17 cellular contexts compared by ENCODE assay signal in genomic region chr1:157047064-157047410, GRCh38. TPM values are rescaled to one million over a fixed set of nuclear protein-coding genes. Genes with fewer than 3 reads are reported as not detected.
DNase-seq lines count a peak whose midpoint lies in the region; ATAC-seq and TF ChIP-seq lines count a peak whose summit lies in the region.
"Had no signal": no experiment of that assay in that cellular context is flagged by ENCODE, and none has a peak within 500 bp of the region (broad histone marks: within the 10 kb centered on the region; RNA-seq: fewer than 3 reads in every experiment).

No MANE protein-coding gene starts in this region.

- H3K79me1 ChIP-seq in mesendoderm (ENCODE audit: low read length) = peaks cover 12% of the 10 kb centered on the region

- intact Hi-C loops in CD4-positive, alpha-beta T cell (cut with DNase I, micrococcal nuclease) = no loop called here
- intact Hi-C loops in activated B cell treated with CpG ODN at 0.5 μM for 24 hours (cut with micrococcal nuclease) (no loop called here), gastrocnemius medialis (cut with DNase I; ENCODE audit: low total_unique reads) (loop anchor here (5.0 kb wide), 1 partner anchor 90 kb away; the partner anchor contains the start of gene ETV3)

- H3K36me3 Mint-ChIP-seq in CD4-positive, alpha-beta T cell (ENCODE audit: low read depth) = peaks cover 4% of the 10 kb centered on the region
- H3K36me3 Mint-ChIP-seq in activated B cell treated with CpG ODN at 0.5 μM for 24 hours (ENCODE audit: low read depth) = no peaks in the 10 kb centered on the region

- H2BK5ac ChIP-seq in mesendoderm (ENCODE audit: low read length) = no peak overlapping the region

- peak overlapping the region; percentile 69 for H3K4me3 Mint-ChIP-seq in CD4-positive, alpha-beta T cell
- peak overlapping the region; percentile 35 for H3K4me3 Mint-ChIP-seq in activated B cell treated with CpG ODN at 0.5 μM for 24 hours

- no peak overlapping the region for H3K18ac ChIP-seq in mesendoderm (ENCODE audit: low read length)

- TF ChIP-seq POLR2A in gastrocnemius medialis (IDR thresholded peaks at IDR 0.05) = no peak

- no peak overlapping the region for H3K27ac Mint-ChIP-seq in CD4-positive, alpha-beta T cell
- no peak overlapping the region for H3K27ac Mint-ChIP-seq in activated B cell treated with CpG ODN at 0.5 μM for 24 hours

- H3K27me3 Mint-ChIP-seq in CD4-positive, alpha-beta T cell = peaks cover 91% of the 10 kb centered on the region
- peaks cover 61% of the 10 kb centered on the region for H3K27me3 Mint-ChIP-seq in activated B cell treated with CpG ODN at 0.5 μM for 24 hours

- no peak overlapping the region for H3K56ac ChIP-seq in mesendoderm (ENCODE audit: low read length)

- peaks cover 23% of the 10 kb centered on the region for H3K79me2 ChIP-seq in mesendoderm (ENCODE audit: control insufficient read depth, insufficient read depth, low read length)

- H3K9me3 ChIP-seq in CD4-positive, alpha-beta T cell (ENCODE audit: control insufficient read depth, low read length) = peaks cover 4% of the 10 kb centered on the region
- peaks cover 0 to 1% (median 0%) of the 10 kb centered on the region in 3 donors for H3K9me3 ChIP-seq in gastrocnemius medialis
- H3K9me3 ChIP-seq: ascending aorta had no signal

- peaks cover 84% of the 10 kb centered on the region for H3K27me3 ChIP-seq in CD4-positive, alpha-beta T cell (ENCODE audit: control insufficient read depth, insufficient read depth, low read length)
- H3K27me3 ChIP-seq in mesendoderm (ENCODE audit: insufficient read depth, low read length, poor library complexity) (no peaks in the 10 kb centered on the region), gastrocnemius medialis (no peaks in the 10 kb centered on the region)
- H3K27me3 ChIP-seq: ascending aorta; BLaER1 treated with 17β-estradiol and CSF1 and Interleukin-3, amounts not matched to agents 10 nM and 100 nM; sigmoid colon; SJCRH30 had no signal

- no peak overlapping the region for H2BK15ac ChIP-seq in mesendoderm (replicated peaks; ENCODE audit: low read depth)

- peaks cover 16% of the 10 kb centered on the region for H3K4me1 Mint-ChIP-seq in CD4-positive, alpha-beta T cell (ENCODE audit: low read depth)
- H3K4me1 Mint-ChIP-seq in activated B cell treated with CpG ODN at 0.5 μM for 24 hours = peaks cover 11% of the 10 kb centered on the region

- no peak overlapping the region for H2BK120ac ChIP-seq in mesendoderm (ENCODE audit: low read depth, low read length)

- no peak overlapping the region for H3K27ac ChIP-seq in CD4-positive, alpha-beta T cell (ENCODE audit: low read depth, low read length)
- H3K27ac ChIP-seq in mesendoderm (ENCODE audit: low read depth, low read length) (no peak overlapping the region), gastrocnemius medialis (no peak overlapping the region)
- H3K27ac ChIP-seq: foreskin keratinocyte had no signal

- H3K36me3 ChIP-seq in mesendoderm (ENCODE audit: control insufficient read depth, insufficient read depth, low read length) (no peaks in the 10 kb centered on the region), gastrocnemius medialis (no peaks in the 10 kb centered on the region)
- H3K36me3 ChIP-seq: ascending aorta, sigmoid colon, SJCRH30 had no signal

- no peak overlapping the region for H3K4me2 ChIP-seq in mesendoderm (ENCODE audit: low read length)

- H3K9me3 Mint-ChIP-seq in CD4-positive, alpha-beta T cell = peaks cover 3% of the 10 kb centered on the region
- peaks cover 7% of the 10 kb centered on the region for H3K9me3 Mint-ChIP-seq in activated B cell treated with CpG ODN at 0.5 μM for 24 hours

- H3K9ac ChIP-seq in mesendoderm (ENCODE audit: low read length) = no peak overlapping the region

- H3K4ac ChIP-seq in mesendoderm (ENCODE audit: low read depth, low read length) = no peak overlapping the region

- H2AK5ac ChIP-seq in mesendoderm (ENCODE audit: low read length) = no peak overlapping the region

- ATAC-seq in CD4-positive, alpha-beta T cell (ENCODE audit: poor library complexity) = no peak
- no peak for ATAC-seq in activated B cell treated with CpG ODN at 0.5 μM for 24 hours (ENCODE audit: low read depth)
- ATAC-seq in gastrocnemius medialis = no peak
- ATAC-seq: foreskin keratinocyte had no signal

- H4K5ac ChIP-seq in mesendoderm (ENCODE audit: low read length) = no peak overlapping the region

- in situ Hi-C loops in gastrocnemius medialis (cut with MboI; ENCODE audit: low sequenced_read_pairs in 4 of 4) = no loop called here

- no peak for DNase-seq in CD4-positive, alpha-beta T cell
- DNase-seq in ELR (ENCODE audit: low read depth) (peak; percentile 16), activated B cell treated with CpG ODN at 0.5 μM for 24 hours (no peak), mesendoderm (peak; percentile 53), gastrocnemius medialis (no peak), NCI-H1105 treated with DMSO at 0.1 percent for 48 hours (lab: John Stamatoyannopoulos, UW) (no peak), mucosa of gallbladder (ENCODE audit: low spot score) (no peak)
- DNase-seq: activated T-cell treated with anti-CD3 and anti-CD28 coated beads for 4 hours; effector CD8-positive, alpha-beta T cell; foreskin keratinocyte; GDM1; islet precursor cell; sigmoid colon; stimulated activated naive CD4-positive, alpha-beta T cell treated with Interleukin-2 at 50 U/mL for 16 hours had no signal

- no peak overlapping the region for H3K4me3 ChIP-seq in mesendoderm (ENCODE audit: low read length)
- H3K4me3 ChIP-seq in gastrocnemius medialis = no peak overlapping the region

- no peak overlapping the region for H4K8ac ChIP-seq in mesendoderm (ENCODE audit: low read depth, low read length)

- H3K23ac ChIP-seq in mesendoderm (ENCODE audit: low read length) = no peak overlapping the region

- WGBS in mesendoderm (ENCODE audit: extremely low coverage, insufficient coverage, low lambda C conversion rate) = no CpG with 5 or more reads among the region's 2 CpGs

- peaks cover 20% of the 10 kb centered on the region for H3K4me1 ChIP-seq in mesendoderm (ENCODE audit: control insufficient read depth, low read depth, low read length)
- peaks cover 27% of the 10 kb centered on the region in 2 donors for H3K4me1 ChIP-seq in gastrocnemius medialis
- H3K4me1 ChIP-seq: SJCRH30 had no signal

- TF ChIP-seq CTCF in CD4-positive, alpha-beta T cell (IDR thresholded peaks at IDR 0.05) = no peak
- no peak for TF ChIP-seq CTCF in activated B cell treated with CpG ODN at 0.5 μM for 24 hours (IDR thresholded peaks at IDR 0.05)
- no peak for TF ChIP-seq CTCF in gastrocnemius medialis (IDR thresholded peaks at IDR 0.05 in 4 of 5, conservative IDR thresholded peaks at IDR 0.05 in 1 of 5)

- POLR2A ChIA-PET in CD4-positive, alpha-beta T cell (lab: Charles Lee) = no interaction called here
- POLR2A ChIA-PET in activated B cell treated with CpG ODN at 0.5 μM for 24 hours (lab: Charles Lee) = no interaction called here

- CTCF ChIA-PET in CD4-positive, alpha-beta T cell (lab: Charles Lee) = no interaction called here
- CTCF ChIA-PET in activated B cell treated with CpG ODN at 0.5 μM for 24 hours (lab: Charles Lee) = no interaction called here

RNA-seq across cellular contexts. Expression of gene ARHGEF11, which starts 1.5 kb away (rescaled TPM):
- total RNA-seq in CD4-positive, alpha-beta T cell = 10 to 100 TPM; 13.7 to 13.9 TPM
- 0.95 and 1.8 TPM in 2 replicates for total RNA-seq in activated B cell treated with CpG ODN at 0.5 μM for 24 hours
- polyA plus RNA-seq in mesendoderm (2013, experiment 1 of 2) = 12.0 TPM
- polyA plus RNA-seq in mesendoderm (2013, experiment 2 of 2) = 12.5 TPM
- 10 to 100 TPM; 19.5 to 33.4 (median 27.7) TPM for total RNA-seq in gastrocnemius medialis
- total RNA-seq in mucosa of gallbladder = 40.5 TPM

RNA-seq across cellular contexts. Expression of gene ETV3L, which starts 52.6 kb away (rescaled TPM):
- not detected for total RNA-seq in CD4-positive, alpha-beta T cell
- 0.29 TPM in 1 of 2 replicates, not detected in the other for total RNA-seq in activated B cell treated with CpG ODN at 0.5 μM for 24 hours
- 0.07 TPM for polyA plus RNA-seq in mesendoderm (2013, experiment 1 of 2)
- 0.10 TPM for polyA plus RNA-seq in mesendoderm (2013, experiment 2 of 2)
- not detected for total RNA-seq in gastrocnemius medialis
- not detected for total RNA-seq in mucosa of gallbladder
- total RNA-seq: ascending aorta, foreskin keratinocyte, sigmoid colon, SJCRH30 had no signal
- polyA plus RNA-seq: foreskin keratinocyte had no signal

Comparison
In these comparisons a context has a peak if more than half of its experiments do, and no peak if none do; other contexts are left out.
1. DNase-seq: peak in ELR (single experiment) and mesendoderm (single experiment); none in CD4-positive, alpha-beta T cell (0 of 10), activated B cell treated with CpG ODN at 0.5 μM for 24 hours (single experiment), gastrocnemius medialis (0 of 2), NCI-H1105 treated with DMSO at 0.1 percent for 48 hours (single experiment) and mucosa of gallbladder (single experiment).